23 cellular contexts compared by ENCODE assay signal in the genomic region with DNA sequence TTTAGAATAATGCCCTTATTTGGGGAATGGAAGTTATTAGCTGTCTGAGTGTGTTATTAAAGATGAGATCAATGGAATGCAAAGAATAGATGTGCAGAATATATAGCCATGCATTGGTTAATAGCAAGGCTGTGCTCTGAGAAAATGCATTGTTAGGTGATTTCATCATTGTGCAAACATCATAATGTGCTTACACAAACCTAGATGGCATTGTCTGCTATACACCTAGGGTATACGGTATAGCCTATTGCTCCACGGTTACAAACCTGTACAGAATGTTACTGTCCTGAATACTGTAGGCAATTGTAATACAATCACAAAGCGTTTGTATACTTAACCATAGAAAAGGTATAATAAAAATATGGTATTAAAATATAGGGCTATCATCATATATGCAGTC.
"Had no signal": no experiment of that assay in that cellular context is flagged by ENCODE, and none has a peak within 500 bp of the region (broad histone marks: within the 10 kb centered on the region; RNA-seq: fewer than 3 reads in every experiment).

No MANE protein-coding gene starts in this region.

- H3K4me1 ChIP-seq: heart right ventricle, prostate gland, tibial nerve had no signal

- DNase-seq: activated CD4-positive, alpha-beta T cell treated with anti-CD3 and anti-CD28 coated beads, Interleukin-2, amount 10 ng/mL, durations not matched to agents 24 days and 14 days; activated CD4-positive, CD25-positive, alpha-beta regulatory T cell; activated CD8-positive, alpha-beta T cell treated with anti-CD3 and anti-CD28 coated beads for 36 hours; activated naive CD4-positive, alpha-beta T cell; activated naive CD8-positive, alpha-beta T cell treated with anti-CD3 and anti-CD28 coated beads for 36 hours; activated T-cell treated with anti-CD3 and anti-CD28 coated beads, Interleukin-2, amount 50 U/mL, for 1 hour; amniotic stem cell; effector CD8-positive, alpha-beta T cell; esophagus squamous epithelium; heart right ventricle; immature natural killer cell; kidney glomerular epithelial cell; mesenchymal stem cell; naive thymus-derived CD4-positive, alpha-beta T cell; right cardiac atrium; stimulated activated CD4-positive, alpha-beta T cell treated with anti-CD3 and anti-CD28 coated beads, Interleukin-15, amount 100 ng/mL, for 24 hours; stimulated activated CD4-positive, alpha-beta T cell treated with anti-CD3 and anti-CD28 coated beads, Interleukin-2, amount 100 ng/mL, for 48 hours had no signal

- H3K27ac ChIP-seq: cardiac muscle cell, esophagus squamous epithelium, heart right ventricle, neural progenitor cell, prostate gland, skin epidermis, tibial nerve had no signal

- H3K4me3 ChIP-seq: cardiac muscle cell, esophagus squamous epithelium, heart right ventricle, neural progenitor cell, prostate gland, skin epidermis, tibial nerve had no signal

- H3K27me3 ChIP-seq: cardiac muscle cell, esophagus squamous epithelium, heart right ventricle, neural progenitor cell, tibial nerve had no signal

- H3K9me3 ChIP-seq: esophagus squamous epithelium, heart right ventricle, prostate gland, tibial nerve had no signal

- ATAC-seq: activated CD8-positive, alpha-beta T cell treated with anti-CD3 and anti-CD28 coated beads for 36 hours; activated T-helper 17 cell treated with anti-CD3 and anti-CD28 coated beads, Interleukin-2, amount 50 U/mL, for 72 hours; heart right ventricle; naive thymus-derived CD4-positive, alpha-beta T cell; right cardiac atrium had no signal

- H3K36me3 ChIP-seq: cardiac muscle cell, esophagus squamous epithelium, heart right ventricle, neural progenitor cell, prostate gland, tibial nerve had no signal
